In the genomic region with DNA sequence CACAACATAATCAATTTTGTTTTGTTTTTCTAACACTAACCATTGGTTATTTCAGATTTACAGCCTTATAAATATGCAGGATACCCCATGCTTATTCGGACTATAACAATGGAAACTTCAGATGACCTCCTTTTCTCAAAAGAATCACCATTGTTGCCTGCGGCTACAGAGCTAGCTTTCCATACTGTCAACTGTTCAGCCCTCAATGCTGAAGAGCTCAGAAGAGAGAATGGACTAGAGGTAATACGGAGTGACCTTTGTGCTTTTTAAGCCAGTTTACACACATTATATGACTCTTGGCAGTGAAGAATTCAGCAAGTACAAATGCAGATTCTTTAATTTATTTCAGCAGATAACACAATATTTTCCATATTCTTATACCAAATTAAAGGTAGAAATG, we compare ENCODE assay signal across 35 cellular contexts.
"Had no signal": no experiment of that assay in that cellular context is flagged by ENCODE, and none has a peak within 500 bp of the region (broad histone marks: within the 10 kb centered on the region; RNA-seq: fewer than 3 reads in every experiment).

No MANE protein-coding gene starts in this region.

- H3K27me3 Mint-ChIP-seq: activated CD4-positive, alpha-beta T cell treated with anti-CD3 and anti-CD28 coated beads, Interleukin-2, amount 10 ng/mL, durations not matched to agents 7 days and 5 days; activated T-cell treated with anti-CD3 and anti-CD28 coated beads, Interleukin-2, amount 50 U/mL, for 24 hours had no signal

- DNase-seq: activated CD4-positive, alpha-beta T cell treated with anti-CD3 and anti-CD28 coated beads, Interleukin-2, amount 10 ng/mL, durations not matched to agents 7 days and 5 days; activated CD4-positive, alpha-beta T cell treated with anti-CD3 and anti-CD28 coated beads, Interleukin-2, amount 50 U/mL, for 48 hours; activated CD4-positive, CD25-positive, alpha-beta regulatory T cell; activated CD8-positive, alpha-beta T cell treated with anti-CD3 and anti-CD28 coated beads, Interleukin-2, amount 10 ng/mL, durations not matched to agents 7 days and 5 days; activated gamma-delta T cell treated with Interleukin-2 at 50 U/mL for 16 hours; activated naive CD4-positive, alpha-beta T cell treated with anti-CD3 and anti-CD28 coated beads for 36 hours; activated T-cell treated with anti-CD3 and anti-CD28 coated beads, Interleukin-2, amount 50 U/mL, for 24 hours; adrenal gland; body of pancreas; caudate nucleus; MM.1S; MV-4-11; NCI-H1092; NCI-H1417; NCI-H146; NCI-H187; NCI-H2029 treated with DMSO at 0.1 percent for 48 hours; NCI-H2107; NCI-H2171; NCI-H510A; NCI-H526; NCI-H748 treated with DMSO at 0.1 percent for 48 hours; NK-92 treated with Interleukin-12 subunit alpha and Interleukin-12 subunit beta, amount 100 ng/mL, for 24 hours; PC-3; Peyer's patch; SIG-M5; T1000; WERI-Rb-1 had no signal

- H3K27me3 ChIP-seq: adrenal gland, body of pancreas, Peyer's patch had no signal

- H3K4me1 ChIP-seq: adrenal gland, body of pancreas, Peyer's patch had no signal

- H3K9me3 ChIP-seq: adrenal gland, body of pancreas, Peyer's patch had no signal

- H3K27ac ChIP-seq: adrenal gland, body of pancreas, KMS-11, Peyer's patch, RWPE1, WERI-Rb-1 had no signal

- H3K4me1 Mint-ChIP-seq: activated CD4-positive, alpha-beta T cell treated with anti-CD3 and anti-CD28 coated beads, Interleukin-2, amount 10 ng/mL, durations not matched to agents 7 days and 5 days had no signal

- H3K4me3 Mint-ChIP-seq: activated CD4-positive, alpha-beta T cell treated with anti-CD3 and anti-CD28 coated beads, Interleukin-2, amount 10 ng/mL, durations not matched to agents 7 days and 5 days; activated CD8-positive, alpha-beta T cell treated with anti-CD3 and anti-CD28 coated beads, Interleukin-2, amount 10 ng/mL, durations not matched to agents 7 days and 5 days; activated naive CD4-positive, alpha-beta T cell treated with anti-CD3 and anti-CD28 coated beads for 36 hours; activated T-cell treated with anti-CD3 and anti-CD28 coated beads, Interleukin-2, amount 50 U/mL, for 24 hours had no signal

- H3K4me3 ChIP-seq: adrenal gland, body of pancreas, Peyer's patch had no signal

- H3K27ac Mint-ChIP-seq: activated CD4-positive, alpha-beta T cell treated with anti-CD3 and anti-CD28 coated beads, Interleukin-2, amount 10 ng/mL, durations not matched to agents 7 days and 5 days; activated CD8-positive, alpha-beta T cell treated with anti-CD3 and anti-CD28 coated beads, Interleukin-2, amount 10 ng/mL, durations not matched to agents 7 days and 5 days; activated naive CD4-positive, alpha-beta T cell treated with anti-CD3 and anti-CD28 coated beads for 36 hours; activated naive CD4-positive, alpha-beta T cell treated with anti-CD3 and anti-CD28 coated beads, Interleukin-2, amount 50 U/mL, for 72 hours; activated T-cell treated with anti-CD3 and anti-CD28 coated beads, Interleukin-2, amount 50 U/mL, for 24 hours; activated T-helper 2 cell treated with anti-CD3 and anti-CD28 coated beads, Interferon-gamma antibody, Interleukin-2, Interleukin-4, amounts not matched to agents 10 μg/mL and 5 μg/mL and 100 μg/mL, durations not matched to agents 14 hours and 24 hours and 36 hours had no signal

- H3K9me3 Mint-ChIP-seq: activated CD4-positive, alpha-beta T cell treated with anti-CD3 and anti-CD28 coated beads, Interleukin-2, amount 10 ng/mL, durations not matched to agents 7 days and 5 days; activated naive CD4-positive, alpha-beta T cell treated with anti-CD3 and anti-CD28 coated beads for 36 hours; activated naive CD4-positive, alpha-beta T cell treated with anti-CD3 and anti-CD28 coated beads, Interleukin-2, amount 50 U/mL, for 72 hours; activated T-cell treated with anti-CD3 and anti-CD28 coated beads, Interleukin-2, amount 50 U/mL, for 24 hours; activated T-helper 2 cell treated with anti-CD3 and anti-CD28 coated beads, Interferon-gamma antibody, Interleukin-2, Interleukin-4, amounts not matched to agents 10 μg/mL and 5 μg/mL and 100 μg/mL, durations not matched to agents 14 hours and 24 hours and 36 hours had no signal

- H3K4me2 ChIP-seq: KMS-11 had no signal

- FAIRE-seq: astrocyte, bronchial epithelial cell had no signal

- H3K9ac ChIP-seq: KMS-11 had no signal

- ATAC-seq: activated CD8-positive, alpha-beta T cell treated with anti-CD3 and anti-CD28 coated beads, Interleukin-2, amount 10 ng/mL, durations not matched to agents 7 days and 5 days; activated naive CD4-positive, alpha-beta T cell treated with anti-CD3 and anti-CD28 coated beads, Interleukin-2, amount 50 U/mL, for 72 hours; body of pancreas; PC-3; Right ventricle myocardium inferior had no signal
